Comparison of ENCODE assay signal across 13 cellular contexts in the genomic region with DNA sequence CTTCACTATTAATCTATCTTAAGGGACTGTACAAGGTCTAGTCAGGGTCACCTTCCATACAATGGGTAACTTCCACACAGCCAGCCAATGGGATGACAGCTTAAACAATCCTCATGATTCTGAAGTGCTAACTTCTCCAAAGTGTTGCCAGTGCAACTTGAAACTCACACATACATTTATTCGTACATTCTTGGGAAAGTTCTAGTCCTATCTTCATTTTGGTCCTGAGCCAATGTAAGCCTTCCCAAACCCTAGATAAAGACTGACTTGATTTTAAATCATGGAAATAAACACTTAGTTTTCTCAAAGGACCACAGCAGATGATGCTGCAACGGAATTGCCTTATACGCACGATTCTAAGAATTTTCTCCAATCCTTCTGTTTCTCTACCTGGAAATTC.
DNase-seq lines count a peak whose midpoint lies in the region; ATAC-seq and TF ChIP-seq lines count a peak whose summit lies in the region.
"Had no signal": no experiment of that assay in that cellular context is flagged by ENCODE, and none has a peak within 500 bp of the region (broad histone marks: within the 10 kb centered on the region; RNA-seq: fewer than 3 reads in every experiment).

No MANE protein-coding gene starts in this region.

- no peaks in the 10 kb centered on the region for H3K9me3 Mint-ChIP-seq in chondrocyte (ENCODE audit: low read depth)
- H3K9me3 Mint-ChIP-seq in osteocyte (ENCODE audit: unreplicated experiment) = no peaks in the 10 kb centered on the region

- 70% methylated on average over 2 of the region's 4 CpGs; no CpG with 5 or more reads in 1 of the 2 experiments for WGBS in IMR-90 (ENCODE audit: extremely low coverage in 2 of 2, insufficient read length in 1 of 2), 2 experiments

- H3K27me3 ChIP-seq in IMR-90 (ENCODE audit: control insufficient read depth, insufficient read depth, low read length) (0 out of 2 replicates have a peak, but pooled peaks cover 2% of the 10 kb centered on the region), tibial artery (no peaks in the 10 kb centered on the region)
- H3K27me3 ChIP-seq: MG63 had no signal

- H3K9me3 ChIP-seq in IMR-90 (ENCODE audit: control insufficient read depth, insufficient read depth, low read length) (no peaks in the 10 kb centered on the region), tibial artery (no peaks in the 10 kb centered on the region)
- H3K9me3 ChIP-seq: MG63 had no signal

- no peak overlapping the region for H3K18ac ChIP-seq in IMR-90 (ENCODE audit: low read depth, low read length)

- DNase-seq in IMR-90 = no peak
- DNase-seq in chondrocyte (ENCODE audit: low spot score) = no peak
- DNase-seq in osteocyte (ENCODE audit: extremely low spot score, unreplicated experiment) = no peak
- DNase-seq in tibial artery = no peak
- no peak for DNase-seq in NCI-H146 treated with DMSO at 0.1 percent for 48 hours (lab: John Stamatoyannopoulos, UW; ENCODE audit: unreplicated experiment)
- no peak for DNase-seq in NCI-H69 (lab: John Stamatoyannopoulos, UW)
- DNase-seq: CD4-positive, CD25-positive, alpha-beta regulatory T cell; DMS79; Kasumi-1; MG63; NCI-H226; SHP77 had no signal

- POLR2A ChIA-PET in IMR-90 (lab: Charles Lee; ENCODE audit: unreplicated experiment) = no interaction called here

- H3K79me1 ChIP-seq in IMR-90 (ENCODE audit: low read depth in 1 of 2, low read length in 2 of 2) = no peaks in the 10 kb centered on the region

- no peak overlapping the region for H4K5ac ChIP-seq in IMR-90 (ENCODE audit: low read depth, low read length)

- H3K4me2 ChIP-seq in IMR-90 (ENCODE audit: low read depth, low read length) = no peak overlapping the region

- in situ Hi-C loops in IMR-90 (cut with MboI; ENCODE audit: low sequenced_read_pairs) = loop anchor here (25.0 kb wide), 1 partner anchor 1210 kb away; a partner anchor contains a TSS

- no peak for TF ChIP-seq RAD21 in IMR-90 (IDR thresholded peaks at IDR 0.05; ENCODE audit: low read length)

- H4K91ac ChIP-seq in IMR-90 (ENCODE audit: insufficient read depth, low read depth, low read length) = no peak overlapping the region

- H2BK20ac ChIP-seq in IMR-90 (ENCODE audit: low read depth, low read length) = no peak overlapping the region

- no peak overlapping the region for H2BK15ac ChIP-seq in IMR-90 (ENCODE audit: low read depth, low read length)

- H3K4me3 ChIP-seq in IMR-90 (ENCODE audit: insufficient read depth, low read depth, low read length) (no peak overlapping the region), tibial artery (no peak overlapping the region)
- H3K4me3 ChIP-seq: MG63 had no signal

- H3K4me1 ChIP-seq in IMR-90 (ENCODE audit: control insufficient read depth, insufficient read depth, low read length) = no peaks in the 10 kb centered on the region; the same call in 1 of the 2 replicates
- H3K4me1 ChIP-seq in tibial artery = no peaks in the 10 kb centered on the region

- ATAC-seq in GM19463 (IDR thresholded peaks at IDR 0.05; ENCODE audit: unreplicated experiment) (peak; percentile 14), IMR-90 (ENCODE audit: low read depth) (peak; percentile 45)

- H2AK5ac ChIP-seq in IMR-90 (ENCODE audit: low read depth, low read length) = no peak overlapping the region

- H4K20me1 ChIP-seq in IMR-90 (ENCODE audit: insufficient read depth, low read length) = no peaks in the 10 kb centered on the region

- H3K4me3 Mint-ChIP-seq in chondrocyte (ENCODE audit: unreplicated experiment) (no peak overlapping the region), osteocyte (ENCODE audit: unreplicated experiment) (no peak overlapping the region)
- H3K4me3 Mint-ChIP-seq: CD4-positive, CD25-positive, alpha-beta regulatory T cell had no signal

- H3K27ac Mint-ChIP-seq in chondrocyte (ENCODE audit: unreplicated experiment) = peak overlapping the region; percentile 19
- H3K27ac Mint-ChIP-seq in osteocyte (ENCODE audit: unreplicated experiment) = peak overlapping the region; percentile 13
- H3K27ac Mint-ChIP-seq: CD4-positive, CD25-positive, alpha-beta regulatory T cell had no signal

- H3K27ac ChIP-seq in IMR-90 (ENCODE audit: insufficient read depth, low read length) (no peak overlapping the region), tibial artery (no peak overlapping the region)

- H2BK5ac ChIP-seq in IMR-90 (ENCODE audit: low read depth, low read length, poor library complexity, severe bottlenecking) = no peak overlapping the region

- no peaks in the 10 kb centered on the region; the same call in 1 of the 2 replicates for H3K9me1 ChIP-seq in IMR-90 (ENCODE audit: insufficient read depth, low read length)

- H3K27me3 Mint-ChIP-seq in chondrocyte (ENCODE audit: low read depth) (no peaks in the 10 kb centered on the region), osteocyte (ENCODE audit: unreplicated experiment) (no peaks in the 10 kb centered on the region)
- H3K27me3 Mint-ChIP-seq: CD4-positive, CD25-positive, alpha-beta regulatory T cell had no signal

- H3K36me3 ChIP-seq in IMR-90 (ENCODE audit: control insufficient read depth, insufficient read depth, low read length) (no peaks in the 10 kb centered on the region), tibial artery (no peaks in the 10 kb centered on the region)
- H3K36me3 ChIP-seq: MG63 had no signal

- H3K4ac ChIP-seq in IMR-90 (ENCODE audit: low read depth, low read length) = no peak overlapping the region

- peaks cover 52% of the 10 kb centered on the region for H3K4me1 Mint-ChIP-seq in chondrocyte (ENCODE audit: low read depth)
- peaks cover 61% of the 10 kb centered on the region for H3K4me1 Mint-ChIP-seq in osteocyte (ENCODE audit: unreplicated experiment)
- H3K4me1 Mint-ChIP-seq: CD4-positive, CD25-positive, alpha-beta regulatory T cell had no signal

- dilution Hi-C loops in IMR-90 (cut with HindIII; ENCODE audit: low sequenced_read_pairs, unreplicated experiment) = no loop called here

- peaks cover 1% of the 10 kb centered on the region for H3K36me3 Mint-ChIP-seq in chondrocyte (ENCODE audit: low read depth)
- H3K36me3 Mint-ChIP-seq in osteocyte (ENCODE audit: unreplicated experiment) = no peaks in the 10 kb centered on the region
- H3K36me3 Mint-ChIP-seq: CD4-positive, CD25-positive, alpha-beta regulatory T cell had no signal

- intact Hi-C loops in IMR-90 (cut with micrococcal nuclease) = loop anchor here (1.0 to 5.0 kb wide), 4 partner anchors 190 to 562 kb away; no protein-coding TSS in a partner anchor
- intact Hi-C loops in tibial artery (cut with DNase I; ENCODE audit: low total_unique reads) = no loop called here

- H2AK9ac ChIP-seq in IMR-90 (replicated peaks; ENCODE audit: low read depth, low read length, poor library complexity) = no peak overlapping the region

- H3K9ac ChIP-seq in IMR-90 (ENCODE audit: low read depth, low read length) = no peak overlapping the region

- no peak overlapping the region for H2BK120ac ChIP-seq in IMR-90 (ENCODE audit: low read depth, low read length)

- no peak overlapping the region for H3K23ac ChIP-seq in IMR-90 (ENCODE audit: low read depth, low read length)

- H2AFZ ChIP-seq in IMR-90 (replicated peaks; ENCODE audit: low read length, poor library complexity) = no peak overlapping the region

- CTCF ChIA-PET in IMR-90 (lab: Yijun Ruan, JAX) = no interaction called here

- TF ChIP-seq CTCF in IMR-90 (conservative IDR thresholded peaks at IDR 0.05; ENCODE audit: low read depth, low read length) = no peak
- no peak for TF ChIP-seq CTCF in chondrocyte (IDR thresholded peaks at IDR 0.05)
- no peak for TF ChIP-seq CTCF in osteocyte (IDR thresholded peaks at IDR 0.05)
- no peak for TF ChIP-seq CTCF in tibial artery (IDR thresholded peaks at IDR 0.05)

- BruUV-seq in IMR-90 (replicated peaks; lab: Mats Ljungman, UMichigan) = no TSS peak

- H3K56ac ChIP-seq in IMR-90 (ENCODE audit: extremely low read depth, insufficient read depth, low read length) = no peak overlapping the region

- no peak overlapping the region for H3K14ac ChIP-seq in IMR-90 (replicated peaks; ENCODE audit: low read depth, low read length)

- H4K8ac ChIP-seq in IMR-90 (ENCODE audit: low read depth in 2 of 2, low read length in 2 of 2) = no peak overlapping the region

- no peak for TF ChIP-seq POLR2A in IMR-90 (IDR thresholded peaks at IDR 0.05; ENCODE audit: low read depth, low read length)

TF ChIP-seq in IMR-90, 13 proteins besides CTCF, POLR2A, EP300 and RAD21:
- TF ChIP-seq, protein P1, sequence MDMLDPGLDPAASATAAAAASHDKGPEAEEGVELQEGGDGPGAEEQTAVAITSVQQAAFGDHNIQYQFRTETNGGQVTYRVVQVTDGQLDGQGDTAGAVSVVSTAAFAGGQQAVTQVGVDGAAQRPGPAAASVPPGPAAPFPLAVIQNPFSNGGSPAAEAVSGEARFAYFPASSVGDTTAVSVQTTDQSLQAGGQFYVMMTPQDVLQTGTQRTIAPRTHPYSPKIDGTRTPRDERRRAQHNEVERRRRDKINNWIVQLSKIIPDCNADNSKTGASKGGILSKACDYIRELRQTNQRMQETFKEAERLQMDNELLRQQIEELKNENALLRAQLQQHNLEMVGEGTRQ (IDR thresholded peaks at IDR 0.05; ENCODE audit: low read depth, low read length) = no peak
- TF ChIP-seq SMC3 (IDR thresholded peaks at IDR 0.05; ENCODE audit: low read depth, low read length) (no peak), MAFK (IDR thresholded peaks at IDR 0.05; ENCODE audit: low read depth, low read length) (no peak), BHLHE40 (IDR thresholded peaks at IDR 0.05; ENCODE audit: low read depth, low read length) (no peak), MAZ (IDR thresholded peaks at IDR 0.05; ENCODE audit: borderline replicate concordance, low read depth, low read length) (no peak), RFX5 (IDR thresholded peaks at IDR 0.05; ENCODE audit: low read depth, low read length) (no peak), MXI1 (IDR thresholded peaks at IDR 0.05; ENCODE audit: borderline replicate concordance, low read depth, low read length) (no peak), CHD1 (IDR thresholded peaks at IDR 0.05; ENCODE audit: low read depth, low read length) (no peak), FOS (IDR thresholded peaks at IDR 0.05; ENCODE audit: low read depth, low read length) (no peak)
- TF ChIP-seq, protein P2, sequence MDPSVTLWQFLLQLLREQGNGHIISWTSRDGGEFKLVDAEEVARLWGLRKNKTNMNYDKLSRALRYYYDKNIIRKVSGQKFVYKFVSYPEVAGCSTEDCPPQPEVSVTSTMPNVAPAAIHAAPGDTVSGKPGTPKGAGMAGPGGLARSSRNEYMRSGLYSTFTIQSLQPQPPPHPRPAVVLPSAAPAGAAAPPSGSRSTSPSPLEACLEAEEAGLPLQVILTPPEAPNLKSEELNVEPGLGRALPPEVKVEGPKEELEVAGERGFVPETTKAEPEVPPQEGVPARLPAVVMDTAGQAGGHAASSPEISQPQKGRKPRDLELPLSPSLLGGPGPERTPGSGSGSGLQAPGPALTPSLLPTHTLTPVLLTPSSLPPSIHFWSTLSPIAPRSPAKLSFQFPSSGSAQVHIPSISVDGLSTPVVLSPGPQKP (IDR thresholded peaks at IDR 0.05; ENCODE audit: borderline replicate concordance, low read depth, low read length) = no peak
